ENCODE assay signal across 1 cellular context in the genomic region with DNA sequence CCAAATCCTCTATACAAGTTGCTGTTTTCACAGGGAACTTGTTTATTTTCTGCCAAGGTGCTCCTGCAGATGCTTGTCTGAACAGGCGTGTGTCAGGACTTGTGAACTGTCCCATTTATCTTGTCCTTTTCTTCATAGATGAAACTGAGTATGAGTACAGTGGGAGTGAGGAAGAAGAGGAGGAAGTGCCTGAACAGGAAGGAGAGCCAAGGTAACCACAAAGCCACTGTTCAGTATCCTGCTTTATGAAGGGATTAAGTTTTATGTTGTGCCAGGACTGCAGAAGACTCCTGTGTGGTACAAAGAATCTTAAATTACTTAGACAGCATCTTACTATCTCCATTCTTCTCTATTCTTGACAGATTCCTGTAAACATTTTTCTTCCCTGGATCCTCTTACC.
TF ChIP-seq lines count a peak whose summit lies in the region.

No MANE protein-coding gene starts in this region.

TF ChIP-seq in liver, 16 proteins besides CTCF, POLR2A, EP300 and RAD21 (continued from another document):
- TF ChIP-seq, protein P1, sequence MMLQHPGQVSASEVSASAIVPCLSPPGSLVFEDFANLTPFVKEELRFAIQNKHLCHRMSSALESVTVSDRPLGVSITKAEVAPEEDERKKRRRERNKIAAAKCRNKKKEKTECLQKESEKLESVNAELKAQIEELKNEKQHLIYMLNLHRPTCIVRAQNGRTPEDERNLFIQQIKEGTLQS (IDR thresholded peaks at IDR 0.05): no peak
- TF ChIP-seq YY1 (IDR thresholded peaks at IDR 0.05) (no peak), TAF1 (conservative IDR thresholded peaks at IDR 0.05) (no peak), RXRA (IDR thresholded peaks at IDR 0.05) (no peak)
